In the genomic region with DNA sequence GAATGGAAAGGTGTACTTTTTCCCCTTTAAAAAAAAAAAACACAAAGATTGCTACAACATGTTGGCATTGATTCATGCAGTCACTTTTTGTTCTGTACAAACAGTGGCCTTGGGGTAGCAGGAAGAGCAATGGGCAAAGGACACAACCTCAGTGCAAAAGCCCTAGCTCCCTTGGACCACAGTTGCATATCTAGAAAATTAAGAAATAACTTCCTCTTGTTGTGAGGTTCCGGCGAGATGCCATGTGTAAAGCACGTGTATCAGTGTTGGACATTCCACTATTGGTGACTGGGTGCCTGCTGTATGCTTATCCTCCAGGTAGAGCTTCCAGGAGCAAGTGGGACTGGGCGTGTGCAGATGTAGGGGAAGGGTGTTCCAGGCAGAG, we compare ENCODE assay signal across 15 cellular contexts.
DNase-seq lines count a peak whose midpoint lies in the region; ATAC-seq and TF ChIP-seq lines count a peak whose summit lies in the region.
"Had no signal": no experiment of that assay in that cellular context is flagged by ENCODE, and none has a peak within 500 bp of the region (broad histone marks: within the 10 kb centered on the region; RNA-seq: fewer than 3 reads in every experiment).

No MANE protein-coding gene starts in this region.

- H3K27me3 Mint-ChIP-seq in osteocyte (ENCODE audit: unreplicated experiment) = no peaks in the 10 kb centered on the region

- no peak for TF ChIP-seq EP300 in gastroesophageal sphincter (IDR thresholded peaks at IDR 0.05)

- no peaks in the 10 kb centered on the region for H3K27me3 ChIP-seq in BLaER1 treated with 17β-estradiol and CSF1 and Interleukin-3, amounts not matched to agents 10 nM and 100 nM
- H3K27me3 ChIP-seq in RWPE2 (ENCODE audit: insufficient read depth, poor library complexity, severe bottlenecking) (no peaks in the 10 kb centered on the region), gastroesophageal sphincter (no peaks in the 10 kb centered on the region)
- H3K27me3 ChIP-seq: upper lobe of left lung had no signal

- peaks cover 62% of the 10 kb centered on the region for H3K4me1 Mint-ChIP-seq in osteocyte (ENCODE audit: unreplicated experiment)
- H3K4me1 Mint-ChIP-seq: activated T-helper 17 cell treated with anti-CD3 and anti-CD28 coated beads, Interleukin-2, amount 50 U/mL, for 72 hours had no signal

- no peaks in the 10 kb centered on the region for H3K36me3 Mint-ChIP-seq in osteocyte (ENCODE audit: unreplicated experiment)

- no peaks in the 10 kb centered on the region for H3K9me3 Mint-ChIP-seq in osteocyte (ENCODE audit: unreplicated experiment)
- H3K9me3 Mint-ChIP-seq: activated T-helper 17 cell treated with anti-CD3 and anti-CD28 coated beads, Interleukin-2, amount 50 U/mL, for 72 hours; effector memory CD8-positive, alpha-beta T cell; T-helper 1 cell treated with Interleukin-12 subunit alpha and Interleukin-12 subunit beta and Interleukin-4 antibody, amounts not matched to agents 30 μg/mL and 1 μg/mL, for 36 hours had no signal

- H3K4me1 ChIP-seq in BLaER1 treated with 17β-estradiol and CSF1 and Interleukin-3, amounts not matched to agents 10 nM and 100 nM = peaks cover 0 to 41% (median 15%) of the 10 kb centered on the region in 10 experiments; a peak in 11 of 20 replicates
- H3K4me1 ChIP-seq in RWPE2 (ENCODE audit: insufficient read depth, poor library complexity, severe bottlenecking) (peaks cover 51% of the 10 kb centered on the region), gastroesophageal sphincter (peaks cover 9 to 49% (median 10%) of the 10 kb centered on the region in 3 donors)

- WGBS in gastroesophageal sphincter (ENCODE audit: low coverage in 1 of 2), 2 donors = 61% methylated on average over 3 of the region's 4 CpGs; no CpG with 5 or more reads in 1 of the 2 donors

- H3K9me3 ChIP-seq in BLaER1 treated with 17β-estradiol and CSF1 and Interleukin-3, amounts not matched to agents 10 nM and 100 nM (replicated peaks in 1 of 11) = no peaks in the 10 kb centered on the region
- H3K9me3 ChIP-seq in RWPE2 (ENCODE audit: severe bottlenecking) = no peaks in the 10 kb centered on the region
- H3K9me3 ChIP-seq in gastroesophageal sphincter = no peaks in the 10 kb centered on the region
- H3K9me3 ChIP-seq: neutrophil, upper lobe of left lung had no signal

- H3K4me3 ChIP-seq in BLaER1 treated with 17β-estradiol and CSF1 and Interleukin-3, amounts not matched to agents 10 nM and 100 nM = no peak overlapping the region
- H3K4me3 ChIP-seq in RWPE2 (ENCODE audit: severe bottlenecking) (no peak overlapping the region), gastroesophageal sphincter (no peak overlapping the region)
- H3K4me3 ChIP-seq: upper lobe of left lung had no signal

- H3K36me3 ChIP-seq in BLaER1 treated with 17β-estradiol and CSF1 and Interleukin-3, amounts not matched to agents 10 nM and 100 nM = no peaks in the 10 kb centered on the region
- peaks cover 31% of the 10 kb centered on the region for H3K36me3 ChIP-seq in RWPE2 (ENCODE audit: low read depth)
- H3K36me3 ChIP-seq in gastroesophageal sphincter = no peaks in the 10 kb centered on the region
- H3K36me3 ChIP-seq: neutrophil, upper lobe of left lung had no signal

- DNase-seq in RWPE2 (ENCODE audit: low spot score) (no peak), osteocyte (ENCODE audit: extremely low spot score, unreplicated experiment) (no peak), foreskin melanocyte (no peak), NCI-H510A (lab: John Stamatoyannopoulos, UW) (no peak), SK-N-DZ (ENCODE audit: low spot score) (no peak)
- no peak for DNase-seq in activated CD8-positive, alpha-beta memory T cell treated with anti-CD3 and anti-CD28 coated beads, Interleukin-2, amount 50 U/mL, for 48 hours
- DNase-seq: activated CD4-positive, alpha-beta T cell treated with anti-CD3 and anti-CD28 coated beads, Interleukin-2, amount 50 U/mL, for 4 hours; effector memory CD8-positive, alpha-beta T cell; H7 had no signal

- TF ChIP-seq CTCF in RWPE2 (IDR thresholded peaks at IDR 0.05; ENCODE audit: poor library complexity, severe bottlenecking) (no peak), gastroesophageal sphincter (IDR thresholded peaks at IDR 0.05) (no peak), osteocyte (IDR thresholded peaks at IDR 0.05) (no peak)

- peak overlapping the region; percentile 70 for H3K27ac Mint-ChIP-seq in osteocyte (ENCODE audit: unreplicated experiment)
- H3K27ac Mint-ChIP-seq: activated T-helper 17 cell treated with anti-CD3 and anti-CD28 coated beads, Interleukin-2, amount 50 U/mL, for 72 hours; effector memory CD8-positive, alpha-beta T cell; T-helper 1 cell treated with Interleukin-12 subunit alpha and Interleukin-12 subunit beta and Interleukin-4 antibody, amounts not matched to agents 30 μg/mL and 1 μg/mL, for 36 hours had no signal

- peak; percentile 1; the same call in 1 of the 3 replicates for ATAC-seq in RWPE2 (ENCODE audit: low read depth)
- peak; percentile 11 for ATAC-seq in gastroesophageal sphincter
- ATAC-seq: activated T-helper 17 cell treated with anti-CD3 and anti-CD28 coated beads, Interleukin-2, amount 50 U/mL, for 72 hours; effector memory CD8-positive, alpha-beta T cell had no signal

- no peak for TF ChIP-seq POLR2A in gastroesophageal sphincter (IDR thresholded peaks at IDR 0.05)

- H3K4me2 ChIP-seq in BLaER1 treated with 17β-estradiol and CSF1 and Interleukin-3, amounts not matched to agents 10 nM and 100 nM = peak overlapping the region in 6 of 11 experiments; percentile 23 to 60 (median 51); a peak in 10 of 22 replicates

- peak overlapping the region in 1 of 11 experiments; percentile 12; a peak in 1 of 22 replicates for H3K27ac ChIP-seq in BLaER1 treated with 17β-estradiol and CSF1 and Interleukin-3, amounts not matched to agents 10 nM and 100 nM
- peak overlapping the region; percentile 96 for H3K27ac ChIP-seq in RWPE2 (ENCODE audit: poor library complexity, severe bottlenecking)
- peak overlapping the region; percentile 67 to 81 (median 72) for H3K27ac ChIP-seq in gastroesophageal sphincter
- H3K27ac ChIP-seq: neutrophil had no signal

- no peak overlapping the region for H3K9ac ChIP-seq in BLaER1 treated with 17β-estradiol and CSF1 and Interleukin-3, amounts not matched to agents 10 nM and 100 nM

- no peaks in the 10 kb centered on the region for H4K20me1 ChIP-seq in BLaER1 treated with 17β-estradiol and CSF1 and Interleukin-3, amounts not matched to agents 10 nM and 100 nM

- H3K4me3 Mint-ChIP-seq in osteocyte (ENCODE audit: unreplicated experiment) = no peak overlapping the region
- H3K4me3 Mint-ChIP-seq: activated T-helper 17 cell treated with anti-CD3 and anti-CD28 coated beads, Interleukin-2, amount 50 U/mL, for 72 hours; effector memory CD8-positive, alpha-beta T cell; T-helper 1 cell treated with Interleukin-12 subunit alpha and Interleukin-12 subunit beta and Interleukin-4 antibody, amounts not matched to agents 30 μg/mL and 1 μg/mL, for 36 hours had no signal
